ENCODE assay signal across 23 cellular contexts in the genomic region with DNA sequence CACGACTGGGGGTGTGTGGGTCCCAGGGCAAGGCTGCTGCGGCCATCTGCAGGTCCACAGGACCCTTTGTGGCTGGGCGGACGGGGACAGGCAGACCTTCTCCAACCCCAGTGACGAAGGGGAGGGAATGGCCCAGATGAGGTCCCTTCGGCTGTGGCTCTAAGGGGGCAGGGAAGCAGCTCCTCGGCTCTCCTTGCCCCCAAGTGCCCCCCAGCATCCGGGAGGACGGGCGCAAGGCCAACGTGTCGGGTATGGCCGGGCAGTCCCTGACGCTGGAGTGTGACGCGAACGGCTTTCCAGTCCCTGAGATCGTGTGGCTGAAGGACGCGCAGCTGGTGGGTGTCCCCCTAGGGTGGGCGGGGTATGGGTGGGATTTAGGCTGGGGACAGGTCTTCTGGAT.
DNase-seq lines count a peak whose midpoint lies in the region; ATAC-seq, FAIRE-seq and TF ChIP-seq lines count a peak whose summit lies in the region.
"Had no signal": no experiment of that assay in that cellular context is flagged by ENCODE, and none has a peak within 500 bp of the region (broad histone marks: within the 10 kb centered on the region; RNA-seq: fewer than 3 reads in every experiment).

No MANE protein-coding gene starts in this region.

- BruUV-seq in HepG2 (replicated peaks; lab: Mats Ljungman, UMichigan): no TSS peak

- H2BK120ac ChIP-seq in H1 (replicated peaks; ENCODE audit: low read depth, low read length): no peak overlapping the region

- no peak overlapping the region for H2BK20ac ChIP-seq in H1 (ENCODE audit: low read length)

- H3K27me3 ChIP-seq in HepG2 (ENCODE audit: control insufficient read depth in 1 of 2, insufficient read depth in 2 of 2, low read length in 2 of 2) (peaks cover 1 to 8% of the 10 kb centered on the region in 2 experiments; a peak in 2 of 5 replicates), right lobe of liver (no peaks in the 10 kb centered on the region), H1 (replicated peaks in 1 of 4; ENCODE audit: control insufficient read depth in 3 of 4, extremely low read depth in 1 of 4, insufficient read depth in 3 of 4, low read length in 3 of 4) (no peaks in the 10 kb centered on the region)
- H3K27me3 ChIP-seq: BLaER1 had no signal

- no peaks in the 10 kb centered on the region for H3K36me3 ChIP-seq in HepG2 (replicated peaks in 1 of 2; ENCODE audit: control insufficient read depth in 1 of 2, insufficient read depth in 2 of 2, low read length in 2 of 2)
- H3K36me3 ChIP-seq in right lobe of liver: no peaks in the 10 kb centered on the region
- no peaks in the 10 kb centered on the region; a peak in 1 of 8 replicates for H3K36me3 ChIP-seq in H1 (ENCODE audit: control insufficient read depth in 2 of 4, insufficient read depth in 4 of 4, low read length in 3 of 4)
- H3K36me3 ChIP-seq: BLaER1 had no signal

- H3K79me2 ChIP-seq in HepG2 (ENCODE audit: insufficient read depth, low read length) (no peaks in the 10 kb centered on the region), H1 (ENCODE audit: control insufficient read depth in 1 of 2, insufficient read depth in 2 of 2, low read length in 2 of 2) (0 out of 4 replicates have a peak, but pooled peaks cover 0 to 3% of the 10 kb centered on the region in 2 experiments)

- H3K36me3 Mint-ChIP-seq in activated CD4-positive, alpha-beta T cell treated with anti-CD3 and anti-CD28 coated beads, Interleukin-2, amount 10 ng/mL, durations not matched to agents 7 days and 5 days (ENCODE audit: low read depth): no peaks in the 10 kb centered on the region
- H3K36me3 Mint-ChIP-seq in activated naive CD8-positive, alpha-beta T cell treated with anti-CD3 and anti-CD28 coated beads for 36 hours: no peaks in the 10 kb centered on the region
- no peaks in the 10 kb centered on the region for H3K36me3 Mint-ChIP-seq in activated CD8-positive, alpha-beta T cell treated with anti-CD3 and anti-CD28 coated beads, Interleukin-2, amount 10 ng/mL, durations not matched to agents 7 days and 5 days (ENCODE audit: low read depth)
- H3K36me3 Mint-ChIP-seq: CD4-positive, CD25-positive, alpha-beta regulatory T cell; CD8-positive, alpha-beta T cell had no signal

- no peak overlapping the region for H2BK5ac ChIP-seq in H1 (ENCODE audit: low read depth, low read length)

- no peak for TF ChIP-seq EP300 in HepG2 (IDR thresholded peaks at IDR 0.05; ENCODE audit: low read depth in 2 of 2, low read length in 2 of 2)
- no peak for TF ChIP-seq EP300 in HepG2 (CRISPR knock-in tag; IDR thresholded peaks at IDR 0.05; ENCODE audit: borderline replicate concordance)
- TF ChIP-seq EP300 in H1 (IDR thresholded peaks at IDR 0.05; ENCODE audit: borderline replicate concordance in 1 of 2, low read depth in 2 of 2, low read length in 2 of 2): no peak

- no peaks in the 10 kb centered on the region for H3K4me1 ChIP-seq in HepG2 (ENCODE audit: insufficient read depth, low read length)
- H3K4me1 ChIP-seq in right lobe of liver: no peaks in the 10 kb centered on the region
- peaks cover 0 to 12% (median 6%) of the 10 kb centered on the region in 4 experiments; a peak in 4 of 7 replicates for H3K4me1 ChIP-seq in H1 (replicated peaks in 1 of 4; ENCODE audit: control insufficient read depth in 3 of 4, insufficient read depth in 4 of 4, low read length in 3 of 4)
- H3K4me1 ChIP-seq: Caco-2 had no signal

- H3K27ac Mint-ChIP-seq in activated CD4-positive, alpha-beta T cell treated with anti-CD3 and anti-CD28 coated beads, Interleukin-2, amount 10 ng/mL, durations not matched to agents 7 days and 5 days: peak overlapping the region; percentile 14
- no peak overlapping the region for H3K27ac Mint-ChIP-seq in activated naive CD8-positive, alpha-beta T cell treated with anti-CD3 and anti-CD28 coated beads for 36 hours
- H3K27ac Mint-ChIP-seq in activated CD8-positive, alpha-beta T cell treated with anti-CD3 and anti-CD28 coated beads, Interleukin-2, amount 10 ng/mL, durations not matched to agents 7 days and 5 days: no peak overlapping the region
- H3K27ac Mint-ChIP-seq: B cell; CD4-positive, CD25-positive, alpha-beta regulatory T cell; CD8-positive, alpha-beta T cell; H9 had no signal

- WGBS in HepG2 (ENCODE audit: low lambda C conversion rate): 71% methylated on average over 10 of the region's 21 CpGs
- 68% methylated on average over 3 of the region's 21 CpGs for WGBS in right lobe of liver (ENCODE audit: insufficient coverage, low coverage, low lambda C conversion rate, missing lambda C conversion rate)
- 92% methylated on average over 20 of the region's 21 CpGs; no CpG with 5 or more reads in 1 of the 2 experiments for WGBS in H1 (ENCODE audit: extremely low coverage in 1 of 2, insufficient coverage in 1 of 2, insufficient read length in 1 of 2, insufficient replicate concordance in 2 of 2, low coverage in 1 of 2, low lambda C conversion rate in 2 of 2, missing lambda C conversion rate in 1 of 2), 2 experiments

- H3K79me1 ChIP-seq in H1 (ENCODE audit: low read depth, low read length): peaks cover 10% of the 10 kb centered on the region

- H3K4me3 Mint-ChIP-seq in activated CD4-positive, alpha-beta T cell treated with anti-CD3 and anti-CD28 coated beads, Interleukin-2, amount 10 ng/mL, durations not matched to agents 7 days and 5 days: no peak overlapping the region
- H3K4me3 Mint-ChIP-seq in activated naive CD8-positive, alpha-beta T cell treated with anti-CD3 and anti-CD28 coated beads for 36 hours: no peak overlapping the region
- H3K4me3 Mint-ChIP-seq in activated CD8-positive, alpha-beta T cell treated with anti-CD3 and anti-CD28 coated beads, Interleukin-2, amount 10 ng/mL, durations not matched to agents 7 days and 5 days: no peak overlapping the region
- H3K4me3 Mint-ChIP-seq: B cell; CD4-positive, CD25-positive, alpha-beta regulatory T cell; CD8-positive, alpha-beta T cell; H9 had no signal

- POLR2A ChIA-PET in activated CD4-positive, alpha-beta T cell treated with anti-CD3 and anti-CD28 coated beads, Interleukin-2, amount 10 ng/mL, durations not matched to agents 7 days and 5 days (lab: Charles Lee): no interaction called here
- POLR2A ChIA-PET in HepG2 (lab: Yijun Ruan, JAX): no interaction called here
- POLR2A ChIA-PET in H1 (lab: Charles Lee; ENCODE audit: partially characterized antibody): interaction anchor here (0.5 to 3.5 kb wide), 3 partner anchors 9 to 298 kb away, joined by 3 to 14 read pairs (median 3); no protein-coding TSS in a partner anchor
- POLR2A ChIA-PET in activated CD8-positive, alpha-beta T cell treated with anti-CD3 and anti-CD28 coated beads, Interleukin-2, amount 10 ng/mL, durations not matched to agents 7 days and 5 days (lab: Charles Lee): no interaction called here

- no peak overlapping the region for H3K56ac ChIP-seq in H1 (replicated peaks; ENCODE audit: insufficient read length, low read depth, low read length)

- H2AFZ ChIP-seq in HepG2 (ENCODE audit: low read length) (no peak overlapping the region), H1 (ENCODE audit: low read length) (no peak overlapping the region)

- no peak overlapping the region for H3K14ac ChIP-seq in H1 (ENCODE audit: insufficient read length)

- no peak overlapping the region for H3K27ac ChIP-seq in HepG2 (ENCODE audit: extremely low read length, insufficient read depth, low read length)
- H3K27ac ChIP-seq in right lobe of liver: no peak overlapping the region
- H3K27ac ChIP-seq in H1 (ENCODE audit: low read depth, low read length): no peak overlapping the region
- H3K27ac ChIP-seq: 22Rv1, BLaER1, C4-2B had no signal

- DNase-seq in activated CD4-positive, alpha-beta T cell treated with anti-CD3 and anti-CD28 coated beads, Interleukin-2, amount 10 ng/mL, durations not matched to agents 7 days and 5 days: no peak
- DNase-seq in activated CD4-positive, alpha-beta T cell treated with anti-CD3 and anti-CD28 coated beads for 48 hours: no peak
- no peak for DNase-seq in HepG2 (ENCODE audit: low spot score)
- no peak for DNase-seq in right lobe of liver
- DNase-seq in H1 (ENCODE audit: low read depth in 1 of 2, low spot score in 2 of 2): no peak
- DNase-seq in activated naive CD8-positive, alpha-beta T cell treated with anti-CD3 and anti-CD28 coated beads for 36 hours: no peak
- no peak for DNase-seq in activated CD8-positive, alpha-beta T cell treated with anti-CD3 and anti-CD28 coated beads, Interleukin-2, amount 10 ng/mL, durations not matched to agents 7 days and 5 days
- no peak for DNase-seq in NCI-H2029 treated with DMSO at 0.1 percent for 48 hours (lab: John Stamatoyannopoulos, UW)
- DNase-seq: Caco-2; CD4-positive, CD25-positive, alpha-beta regulatory T cell; CD8-positive, alpha-beta T cell; DMS153; DND-41; GOT3; H9 had no signal

- H4K20me1 ChIP-seq in HepG2 (ENCODE audit: insufficient read depth, low read length): no peaks in the 10 kb centered on the region
- peaks cover 0 to 15% of the 10 kb centered on the region in 2 experiments for H4K20me1 ChIP-seq in H1 (replicated peaks in 1 of 2; ENCODE audit: control insufficient read depth in 1 of 2, insufficient read depth in 2 of 2, low read length in 2 of 2)
- H4K20me1 ChIP-seq: BLaER1 had no signal

- H3K9me3 Mint-ChIP-seq in activated CD4-positive, alpha-beta T cell treated with anti-CD3 and anti-CD28 coated beads, Interleukin-2, amount 10 ng/mL, durations not matched to agents 7 days and 5 days: no peaks in the 10 kb centered on the region
- H3K9me3 Mint-ChIP-seq in activated naive CD8-positive, alpha-beta T cell treated with anti-CD3 and anti-CD28 coated beads for 36 hours: no peaks in the 10 kb centered on the region
- H3K9me3 Mint-ChIP-seq in activated CD8-positive, alpha-beta T cell treated with anti-CD3 and anti-CD28 coated beads, Interleukin-2, amount 10 ng/mL, durations not matched to agents 7 days and 5 days (ENCODE audit: insufficient read depth): no peaks in the 10 kb centered on the region
- H3K9me3 Mint-ChIP-seq: CD4-positive, CD25-positive, alpha-beta regulatory T cell; CD8-positive, alpha-beta T cell; H9 had no signal

- CTCF ChIA-PET in activated CD4-positive, alpha-beta T cell treated with anti-CD3 and anti-CD28 coated beads, Interleukin-2, amount 10 ng/mL, durations not matched to agents 7 days and 5 days (lab: Charles Lee): no interaction called here
- CTCF ChIA-PET in HepG2 (lab: Yijun Ruan, JAX; ENCODE audit: low intra/inter-chr PET ratio, low total read pairs): no interaction called here
- CTCF ChIA-PET in H1 (lab: Charles Lee; ENCODE audit: partially characterized antibody): interaction anchor here (0.8 to 2.6 kb wide), 4 partner anchors 8 to 242 kb away, joined by 3 to 13 read pairs (median 4); no protein-coding TSS in a partner anchor
- CTCF ChIA-PET in activated CD8-positive, alpha-beta T cell treated with anti-CD3 and anti-CD28 coated beads, Interleukin-2, amount 10 ng/mL, durations not matched to agents 7 days and 5 days (lab: Charles Lee): no interaction called here

- H3K9me3 ChIP-seq in HepG2 (ENCODE audit: low read length) (no peaks in the 10 kb centered on the region), right lobe of liver (no peaks in the 10 kb centered on the region), H1 (ENCODE audit: insufficient read depth in 2 of 2, low read depth in 1 of 2, low read length in 1 of 2) (no peaks in the 10 kb centered on the region)
- H3K9me3 ChIP-seq: BLaER1, Caco-2 had no signal

- H3K4me2 ChIP-seq in HepG2 (ENCODE audit: low read depth, low read length) (no peak overlapping the region), H1 (ENCODE audit: insufficient read depth in 1 of 2, low read depth in 2 of 2, low read length in 2 of 2) (no peak overlapping the region)
- H3K4me2 ChIP-seq: BLaER1 had no signal

- H2BK15ac ChIP-seq in H1 (ENCODE audit: low read length): no peak overlapping the region

- TF ChIP-seq CTCF in HepG2 (CRISPR knock-in tag; IDR thresholded peaks at IDR 0.05) (no peak), right lobe of liver (IDR thresholded peaks at IDR 0.05) (no peak), H1 (IDR thresholded peaks at IDR 0.05; ENCODE audit: control extremely low read depth in 1 of 3, insufficient read depth in 1 of 3, low read depth in 1 of 3, low read length in 3 of 3) (no peak)

- H4K91ac ChIP-seq in H1 (replicated peaks; ENCODE audit: insufficient read length, low read length): no peak overlapping the region

- H3K4me3 ChIP-seq in HepG2 (replicated peaks in 1 of 3; ENCODE audit: insufficient read depth in 1 of 3, low read depth in 2 of 3, low read length in 3 of 3): no peak overlapping the region
- H3K4me3 ChIP-seq in right lobe of liver: no peak overlapping the region
- H3K4me3 ChIP-seq in H1 (ENCODE audit: extremely low read depth in 1 of 4, insufficient read depth in 2 of 4, low read depth in 3 of 4, low read length in 4 of 4): no peak overlapping the region
- H3K4me3 ChIP-seq: BLaER1 had no signal

- H3K9ac ChIP-seq in HepG2 (ENCODE audit: insufficient read depth, low read depth, low read length): no peak overlapping the region
- H3K9ac ChIP-seq in H1 (replicated peaks in 1 of 4; ENCODE audit: extremely low read depth in 1 of 4, low read depth in 3 of 4, low read length in 3 of 4): no peak overlapping the region
- H3K9ac ChIP-seq: BLaER1 had no signal

- in situ Hi-C loops in HepG2 (cut with HindIII; ENCODE audit: extremely low pct_ligation_motif_present, low pct_unique_long_range_greater_than_20kb): loop anchor here (10.0 kb wide), 1 partner anchor 234 kb away; no protein-coding TSS in a partner anchor

- no peak overlapping the region for H3K23ac ChIP-seq in H1 (ENCODE audit: insufficient read length)

- H4K8ac ChIP-seq in H1 (ENCODE audit: extremely low read depth, insufficient read depth, low read length): no peak overlapping the region; the same call in 1 of the 2 replicates

- H3K18ac ChIP-seq in H1 (ENCODE audit: extremely low read depth, low read length): no peak overlapping the region

- no peaks in the 10 kb centered on the region for H3K4me1 Mint-ChIP-seq in activated CD4-positive, alpha-beta T cell treated with anti-CD3 and anti-CD28 coated beads, Interleukin-2, amount 10 ng/mL, durations not matched to agents 7 days and 5 days
- no peaks in the 10 kb centered on the region for H3K4me1 Mint-ChIP-seq in activated naive CD8-positive, alpha-beta T cell treated with anti-CD3 and anti-CD28 coated beads for 36 hours
- H3K4me1 Mint-ChIP-seq in activated CD8-positive, alpha-beta T cell treated with anti-CD3 and anti-CD28 coated beads, Interleukin-2, amount 10 ng/mL, durations not matched to agents 7 days and 5 days (ENCODE audit: low read depth): no peaks in the 10 kb centered on the region
- H3K4me1 Mint-ChIP-seq: CD4-positive, CD25-positive, alpha-beta regulatory T cell had no signal

- H3K27me3 Mint-ChIP-seq in activated CD4-positive, alpha-beta T cell treated with anti-CD3 and anti-CD28 coated beads, Interleukin-2, amount 10 ng/mL, durations not matched to agents 7 days and 5 days: no peaks in the 10 kb centered on the region
- no peaks in the 10 kb centered on the region for H3K27me3 Mint-ChIP-seq in activated naive CD8-positive, alpha-beta T cell treated with anti-CD3 and anti-CD28 coated beads for 36 hours
- H3K27me3 Mint-ChIP-seq in activated CD8-positive, alpha-beta T cell treated with anti-CD3 and anti-CD28 coated beads, Interleukin-2, amount 10 ng/mL, durations not matched to agents 7 days and 5 days (ENCODE audit: low read depth): no peaks in the 10 kb centered on the region
- H3K27me3 Mint-ChIP-seq: B cell; CD4-positive, CD25-positive, alpha-beta regulatory T cell had no signal

- H4K5ac ChIP-seq in H1 (ENCODE audit: insufficient read length, low read depth, low read length): no peak overlapping the region

- intact Hi-C loops in HepG2 (cut with micrococcal nuclease; ENCODE audit: unreplicated experiment): no loop called here
- intact Hi-C loops in right lobe of liver (cut with DNase I): loop anchor here (5.0 to 10.0 kb wide), 4 partner anchors 76 to 234 kb away; partner anchors contain the start of gene HMCN2 (in 1 of the 2)

- TF ChIP-seq POLR2A in HepG2 (IDR thresholded peaks at IDR 0.05; ENCODE audit: insufficient read depth in 1 of 2, low read depth in 2 of 2, low read length in 2 of 2): no peak
- no peak for TF ChIP-seq POLR2A in right lobe of liver (IDR thresholded peaks at IDR 0.05)
- no peak for TF ChIP-seq POLR2A in H1 (IDR thresholded peaks at IDR 0.05; ENCODE audit: control extremely low read depth in 1 of 2, low read depth in 2 of 2, low read length in 2 of 2)

- peak; percentile 8; the same call in 1 of the 3 replicates for ATAC-seq in HepG2
- no peak for ATAC-seq in right lobe of liver
- no peak for ATAC-seq in activated CD8-positive, alpha-beta T cell treated with anti-CD3 and anti-CD28 coated beads, Interleukin-2, amount 10 ng/mL, durations not matched to agents 7 days and 5 days
- ATAC-seq: CD8-positive, alpha-beta T cell; HCT116 had no signal

- H3K4ac ChIP-seq in H1 (replicated peaks; ENCODE audit: insufficient read length, low read depth, low read length): peak overlapping the region; percentile 53

- no peak overlapping the region for H2BK12ac ChIP-seq in H1 (ENCODE audit: low read depth, low read length)

- no peak overlapping the region for H2AK5ac ChIP-seq in H1 (ENCODE audit: low read depth, low read length)

- TF ChIP-seq RAD21 in HepG2 (CRISPR knock-in tag; IDR thresholded peaks at IDR 0.05) (no peak), H1 (IDR thresholded peaks at IDR 0.05 in 1 of 2, conservative IDR thresholded peaks at IDR 0.05 in 1 of 2; ENCODE audit: low read depth in 2 of 2, low read length in 2 of 2) (no peak)

- FAIRE-seq in HepG2 (lab: Jason Lieb, UNC): no peak
- no peak for FAIRE-seq in H1 (lab: Jason Lieb, UNC)
- FAIRE-seq: A204.1, G401.6, GM12892 had no signal

- peaks cover 15% of the 10 kb centered on the region for H3K23me2 ChIP-seq in H1 (ENCODE audit: low read depth, low read length)
